ENCODE assay signal across 8 cellular contexts in the genomic region with DNA sequence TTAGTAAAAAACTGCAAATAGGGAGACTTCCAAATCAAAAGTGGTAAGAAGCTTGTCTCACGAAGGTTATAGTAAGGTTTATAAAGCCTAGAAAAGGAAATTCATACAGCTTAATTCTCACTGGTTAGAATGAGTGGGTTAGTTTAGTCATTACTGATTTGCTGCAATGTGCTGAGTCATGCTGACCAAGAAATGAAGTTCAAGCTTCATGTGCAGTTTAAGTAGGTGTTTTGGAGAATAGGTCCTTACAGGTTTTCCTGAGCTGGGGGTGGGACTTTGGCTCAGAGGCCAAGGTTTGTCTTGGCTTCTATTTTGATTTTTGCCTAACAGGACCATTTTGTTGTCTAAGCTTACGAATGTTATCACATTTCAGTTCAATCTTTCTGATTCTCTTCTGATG. TPM values are rescaled to one million over a fixed set of nuclear protein-coding genes. Genes with fewer than 3 reads are reported as not detected.
DNase-seq lines count a peak whose midpoint lies in the region; ATAC-seq and TF ChIP-seq lines count a peak whose summit lies in the region.

No MANE protein-coding gene starts in this region.

- H3K36me3 ChIP-seq in gastroesophageal sphincter, result peaks cover 0 to 47% of the 10 kb centered on the region in 2 donors

- peak; percentile 20 for DNase-seq in activated T-cell treated with anti-CD3 and anti-CD28 coated beads for 24 hours (ENCODE audit: low read depth)
- no peak for DNase-seq in activated T-cell treated with anti-CD3 and anti-CD28 coated beads for 4 hours
- DNase-seq in activated CD4-positive, alpha-beta T cell treated with anti-CD3 and anti-CD28 coated beads, Interleukin-2, amount 50 U/mL, for 48 hours, result peak; percentile 29 to 34
- DNase-seq in stimulated activated CD4-positive, alpha-beta T cell treated with anti-CD3 and anti-CD28 coated beads, Interleukin-4, amount 100 ng/mL, for 24 hours, result peak; percentile 63
- DNase-seq in cortex of kidney (lab: John Stamatoyannopoulos, UW), result no peak

- no peak for TF ChIP-seq EP300 in gastroesophageal sphincter (IDR thresholded peaks at IDR 0.05)

- 32% methylated on average over 2 of the region's 2 CpGs for WGBS in gastroesophageal sphincter (ENCODE audit: low coverage in 1 of 2), 2 donors

- TF ChIP-seq POLR2A in gastroesophageal sphincter (IDR thresholded peaks at IDR 0.05), result no peak

- ATAC-seq in HG03108 (IDR thresholded peaks at IDR 0.05; ENCODE audit: unreplicated experiment) (peak; percentile 58), gastroesophageal sphincter (peak; percentile 73), HG03457 (IDR thresholded peaks at IDR 0.05; ENCODE audit: unreplicated experiment) (no peak)

- no peaks in the 10 kb centered on the region for H3K9me3 ChIP-seq in gastroesophageal sphincter

- peak overlapping the region; percentile 55 to 85 (median 70) for H3K27ac ChIP-seq in gastroesophageal sphincter

- H3K4me1 ChIP-seq in gastroesophageal sphincter, result peaks cover 8 to 42% (median 16%) of the 10 kb centered on the region in 3 donors

- peak overlapping the region in 1 of 2 donors; percentile 2 for H3K4me3 ChIP-seq in gastroesophageal sphincter

- no peaks in the 10 kb centered on the region for H3K27me3 ChIP-seq in gastroesophageal sphincter

- TF ChIP-seq CTCF in gastroesophageal sphincter (IDR thresholded peaks at IDR 0.05), result no peak

RNA-seq across cellular contexts. Expression of a gene that starts 15.1 kb away (rescaled TPM):
- total RNA-seq in gastroesophageal sphincter, result 10 to 100 TPM; 64.7 to 96.0 (median 77.3) TPM

RNA-seq across cellular contexts. Expression of a gene that starts 56.0 kb away (rescaled TPM):
- total RNA-seq in gastroesophageal sphincter, result under 1 TPM in 1 of 4 donors, not detected in 3; under 0.01 TPM

Comparison
In these comparisons a context has a peak if more than half of its experiments do, and no peak if none do; other contexts are left out.
1. DNase-seq: peak in activated T-cell treated with anti-CD3 and anti-CD28 coated beads for 24 hours (single experiment), activated CD4-positive, alpha-beta T cell treated with anti-CD3 and anti-CD28 coated beads, Interleukin-2, amount 50 U/mL, for 48 hours (2 of 2) and stimulated activated CD4-positive, alpha-beta T cell treated with anti-CD3 and anti-CD28 coated beads, Interleukin-4, amount 100 ng/mL, for 24 hours (single experiment); none in activated T-cell treated with anti-CD3 and anti-CD28 coated beads for 4 hours (single experiment) and cortex of kidney (single experiment).